1 cellular context compared by ENCODE assay signal in the genomic region with DNA sequence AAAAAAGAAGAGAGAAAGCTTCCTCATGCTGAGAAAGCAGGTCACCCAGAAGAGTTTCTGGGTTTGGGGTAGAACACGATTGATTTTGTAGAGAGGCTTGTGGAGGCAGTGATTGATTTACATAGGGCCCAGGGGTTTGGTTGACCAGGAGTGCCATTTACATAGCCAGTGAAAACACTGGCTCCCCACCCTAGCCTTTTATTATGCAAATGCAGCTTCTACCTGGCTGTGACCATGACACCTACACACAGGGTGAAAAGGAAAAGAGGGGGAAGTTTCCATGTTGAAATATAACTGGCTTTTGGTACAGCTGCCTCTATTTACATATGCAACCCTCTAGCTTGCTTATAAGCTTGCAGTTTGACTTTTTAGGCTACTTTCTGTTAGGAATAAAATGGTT.
TF ChIP-seq lines count a peak whose summit lies in the region.

No MANE protein-coding gene starts in this region.

TF ChIP-seq in GM23338, 12 proteins besides CTCF, POLR2A, EP300 and RAD21 (continued from another document):
- TF ChIP-seq, protein P1, sequence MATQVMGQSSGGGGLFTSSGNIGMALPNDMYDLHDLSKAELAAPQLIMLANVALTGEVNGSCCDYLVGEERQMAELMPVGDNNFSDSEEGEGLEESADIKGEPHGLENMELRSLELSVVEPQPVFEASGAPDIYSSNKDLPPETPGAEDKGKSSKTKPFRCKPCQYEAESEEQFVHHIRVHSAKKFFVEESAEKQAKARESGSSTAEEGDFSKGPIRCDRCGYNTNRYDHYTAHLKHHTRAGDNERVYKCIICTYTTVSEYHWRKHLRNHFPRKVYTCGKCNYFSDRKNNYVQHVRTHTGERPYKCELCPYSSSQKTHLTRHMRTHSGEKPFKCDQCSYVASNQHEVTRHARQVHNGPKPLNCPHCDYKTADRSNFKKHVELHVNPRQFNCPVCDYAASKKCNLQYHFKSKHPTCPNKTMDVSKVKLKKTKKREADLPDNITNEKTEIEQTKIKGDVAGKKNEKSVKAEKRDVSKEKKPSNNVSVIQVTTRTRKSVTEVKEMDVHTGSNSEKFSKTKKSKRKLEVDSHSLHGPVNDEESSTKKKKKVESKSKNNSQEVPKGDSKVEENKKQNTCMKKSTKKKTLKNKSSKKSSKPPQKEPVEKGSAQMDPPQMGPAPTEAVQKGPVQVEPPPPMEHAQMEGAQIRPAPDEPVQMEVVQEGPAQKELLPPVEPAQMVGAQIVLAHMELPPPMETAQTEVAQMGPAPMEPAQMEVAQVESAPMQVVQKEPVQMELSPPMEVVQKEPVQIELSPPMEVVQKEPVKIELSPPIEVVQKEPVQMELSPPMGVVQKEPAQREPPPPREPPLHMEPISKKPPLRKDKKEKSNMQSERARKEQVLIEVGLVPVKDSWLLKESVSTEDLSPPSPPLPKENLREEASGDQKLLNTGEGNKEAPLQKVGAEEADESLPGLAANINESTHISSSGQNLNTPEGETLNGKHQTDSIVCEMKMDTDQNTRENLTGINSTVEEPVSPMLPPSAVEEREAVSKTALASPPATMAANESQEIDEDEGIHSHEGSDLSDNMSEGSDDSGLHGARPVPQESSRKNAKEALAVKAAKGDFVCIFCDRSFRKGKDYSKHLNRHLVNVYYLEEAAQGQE (IDR thresholded peaks at IDR 0.05; ENCODE audit: unreplicated experiment), result no peak
